22 cellular contexts compared by ENCODE assay signal in genomic region chr4:1669270-1669669, GRCh38. TPM values are rescaled to one million over a fixed set of nuclear protein-coding genes. Genes with fewer than 3 reads are reported as not detected.
DNase-seq lines count a peak whose midpoint lies in the region; ATAC-seq, FAIRE-seq and TF ChIP-seq lines count a peak whose summit lies in the region.
"Had no signal": no experiment of that assay in that cellular context is flagged by ENCODE, and none has a peak within 500 bp of the region (broad histone marks: within the 10 kb centered on the region; RNA-seq: fewer than 3 reads in every experiment).

No MANE protein-coding gene starts in this region.

- no peak overlapping the region for H3K4me3 Mint-ChIP-seq in activated CD4-positive, alpha-beta memory T cell treated with anti-CD3 and anti-CD28 coated beads for 36 hours
- H3K4me3 Mint-ChIP-seq: CD4-positive, CD25-positive, alpha-beta regulatory T cell; CD8-positive, alpha-beta T cell; H9 had no signal

- no peaks in the 10 kb centered on the region for H3K36me3 Mint-ChIP-seq in activated CD4-positive, alpha-beta memory T cell treated with anti-CD3 and anti-CD28 coated beads for 36 hours
- H3K36me3 Mint-ChIP-seq: CD4-positive, CD25-positive, alpha-beta regulatory T cell; CD8-positive, alpha-beta T cell had no signal

- no peak overlapping the region for H2BK120ac ChIP-seq in neuronal stem cell (ENCODE audit: low read depth, low read length)

- ATAC-seq in Right ventricle myocardium inferior (no peak), right cardiac atrium (no peak), HG02884 (IDR thresholded peaks at IDR 0.05; ENCODE audit: unreplicated experiment) (no peak)
- ATAC-seq: A549; CD8-positive, alpha-beta T cell; HCT116 had no signal

- no peak overlapping the region for H2BK12ac ChIP-seq in neuronal stem cell (ENCODE audit: low read length)

- H3K36me3 ChIP-seq in bronchial epithelial cell (ENCODE audit: control insufficient read depth, insufficient read depth, low read length): no peaks in the 10 kb centered on the region
- H3K36me3 ChIP-seq in neuronal stem cell (replicated peaks in 1 of 2; ENCODE audit: control insufficient read depth in 2 of 2, insufficient read depth in 2 of 2, low read length in 2 of 2): no peaks in the 10 kb centered on the region
- H3K36me3 ChIP-seq: BE2C had no signal

- no peaks in the 10 kb centered on the region for H3K4me1 Mint-ChIP-seq in activated CD4-positive, alpha-beta memory T cell treated with anti-CD3 and anti-CD28 coated beads for 36 hours (ENCODE audit: low read depth)
- H3K4me1 Mint-ChIP-seq: CD4-positive, CD25-positive, alpha-beta regulatory T cell had no signal

- DNase-seq in Right ventricle myocardium inferior (ENCODE audit: missing footprints): peak; percentile 40
- DNase-seq in right cardiac atrium: no peak
- no peak for DNase-seq in bronchial epithelial cell (ENCODE audit: low read depth)
- DNase-seq in neuronal stem cell (ENCODE audit: low spot score): no peak
- no peak for DNase-seq in activated CD4-positive, alpha-beta memory T cell treated with anti-CD3 and anti-CD28 coated beads for 36 hours
- DNase-seq: 8988T; ACHN; AML-193; BE2C; Caco-2; CD4-positive, CD25-positive, alpha-beta regulatory T cell; CD8-positive, alpha-beta T cell; DMS153; DND-41; GOT3 had no signal

- H3K4me1 ChIP-seq in right cardiac atrium (ENCODE audit: control insufficient read depth, insufficient read depth, low read length) (no peaks in the 10 kb centered on the region), neuronal stem cell (ENCODE audit: control insufficient read depth in 2 of 2, insufficient read depth in 1 of 2, low read depth in 1 of 2, low read length in 2 of 2) (peaks cover 0 to 2% of the 10 kb centered on the region in 2 donors)
- H3K4me1 ChIP-seq: A549 had no signal

- H4K91ac ChIP-seq in neuronal stem cell (ENCODE audit: low read depth, low read length, poor library complexity): no peak overlapping the region

- H4K8ac ChIP-seq in neuronal stem cell (ENCODE audit: low read depth, low read length): no peak overlapping the region

- no peak overlapping the region for H3K14ac ChIP-seq in neuronal stem cell (ENCODE audit: low read length)

- H3K23ac ChIP-seq in neuronal stem cell (ENCODE audit: low read depth, low read length, poor library complexity): peak overlapping the region; percentile 75

- TF ChIP-seq CTCF in bronchial epithelial cell (IDR thresholded peaks at IDR 0.05; ENCODE audit: insufficient read depth, low read length, severe bottlenecking): no peak

- peak overlapping the region; percentile 25 for H2AK5ac ChIP-seq in neuronal stem cell (ENCODE audit: low read depth, low read length)

- peak overlapping the region; percentile 42 for H3K18ac ChIP-seq in neuronal stem cell (ENCODE audit: low read length)

- H3K27me3 ChIP-seq in right cardiac atrium (ENCODE audit: control insufficient read depth, insufficient read depth) (no peaks in the 10 kb centered on the region), bronchial epithelial cell (ENCODE audit: control insufficient read depth, insufficient read depth, low read length) (no peaks in the 10 kb centered on the region), neuronal stem cell (ENCODE audit: control insufficient read depth in 3 of 3, insufficient read depth in 3 of 3, low read depth in 1 of 3, low read length in 3 of 3) (no peaks in the 10 kb centered on the region)
- H3K27me3 ChIP-seq: BE2C had no signal

- no peak overlapping the region for H3K4me2 ChIP-seq in neuronal stem cell (ENCODE audit: insufficient read depth, low read length, poor library complexity, severe bottlenecking)
- H3K4me2 ChIP-seq: A549 had no signal

- CTCF ChIA-PET in activated CD4-positive, alpha-beta memory T cell treated with anti-CD3 and anti-CD28 coated beads for 36 hours (lab: Charles Lee): no interaction called here

- H2AFZ ChIP-seq in neuronal stem cell (ENCODE audit: low read length): no peak overlapping the region

- H3K4me3 ChIP-seq in right cardiac atrium (ENCODE audit: low read length): no peak overlapping the region
- H3K4me3 ChIP-seq in bronchial epithelial cell (ENCODE audit: low read depth, low read length): no peak overlapping the region
- H3K4me3 ChIP-seq in neuronal stem cell (ENCODE audit: low read length in 2 of 2): no peak overlapping the region
- H3K4me3 ChIP-seq: A549 had no signal

- no peaks in the 10 kb centered on the region for H3K27me3 Mint-ChIP-seq in activated CD4-positive, alpha-beta memory T cell treated with anti-CD3 and anti-CD28 coated beads for 36 hours
- H3K27me3 Mint-ChIP-seq: CD4-positive, CD25-positive, alpha-beta regulatory T cell had no signal

- H3K79me1 ChIP-seq in neuronal stem cell (ENCODE audit: low read depth, low read length): no peaks in the 10 kb centered on the region

- H3K9me3 ChIP-seq in right cardiac atrium (ENCODE audit: control insufficient read depth, low read length) (no peaks in the 10 kb centered on the region), neuronal stem cell (replicated peaks in 1 of 2; ENCODE audit: control insufficient read depth in 2 of 2, insufficient read depth in 1 of 2, low read depth in 1 of 2, low read length in 2 of 2) (no peaks in the 10 kb centered on the region)
- H3K9me3 ChIP-seq: A549, BE2C, Caco-2 had no signal

- no peak overlapping the region for H2BK15ac ChIP-seq in neuronal stem cell (ENCODE audit: low read length)

- intact Hi-C loops in Right ventricle myocardium inferior (cut with DNase I): no loop called here
- intact Hi-C loops in right cardiac atrium (cut with DNase I): no loop called here
- intact Hi-C loops in activated CD4-positive, alpha-beta memory T cell treated with anti-CD3 and anti-CD28 coated beads for 36 hours (cut with micrococcal nuclease): no loop called here

- 87% methylated on average over 12 of the region's 12 CpGs for WGBS in right cardiac atrium
- WGBS in neuronal stem cell (ENCODE audit: extremely low coverage in 2 of 2, insufficient read length in 2 of 2, insufficient replicate concordance in 1 of 2), 2 donors: no CpG with 5 or more reads among the region's 12 CpGs

- POLR2A ChIA-PET in activated CD4-positive, alpha-beta memory T cell treated with anti-CD3 and anti-CD28 coated beads for 36 hours (lab: Charles Lee): no interaction called here

- no peak overlapping the region for H3K4ac ChIP-seq in neuronal stem cell (ENCODE audit: low read length)

- H2BK5ac ChIP-seq in neuronal stem cell (ENCODE audit: low read length): no peak overlapping the region

- no peaks in the 10 kb centered on the region for H3K9me3 Mint-ChIP-seq in activated CD4-positive, alpha-beta memory T cell treated with anti-CD3 and anti-CD28 coated beads for 36 hours
- H3K9me3 Mint-ChIP-seq: CD4-positive, CD25-positive, alpha-beta regulatory T cell; CD8-positive, alpha-beta T cell; H9 had no signal

- H3K27ac ChIP-seq in right cardiac atrium (ENCODE audit: low read length): no peak overlapping the region
- H3K27ac ChIP-seq in neuronal stem cell (replicated peaks; ENCODE audit: low read length): no peak overlapping the region
- H3K27ac ChIP-seq: A549, C4-2B had no signal

- H3K27ac Mint-ChIP-seq in activated CD4-positive, alpha-beta memory T cell treated with anti-CD3 and anti-CD28 coated beads for 36 hours: no peak overlapping the region
- H3K27ac Mint-ChIP-seq: CD4-positive, CD25-positive, alpha-beta regulatory T cell; CD8-positive, alpha-beta T cell; H9 had no signal

- H3K9ac ChIP-seq in neuronal stem cell (ENCODE audit: low read depth, low read length, poor library complexity): peak overlapping the region; percentile 55

- FAIRE-seq in bronchial epithelial cell (lab: Jason Lieb, UNC): peak; percentile 80
- FAIRE-seq: A549, G401.6, GM12892 had no signal

RNA-seq across cellular contexts. Expression of gene FAM53A, which starts 14.8 kb away (rescaled TPM):
- 0.49 TPM for total RNA-seq in Right ventricle myocardium inferior
- total RNA-seq in right cardiac atrium: 1 to 10 TPM; 1.1 to 1.6 (median 1.1) TPM
- 1.4 TPM for polyA plus RNA-seq in right cardiac atrium
- 0.64 and 0.79 TPM in 2 replicates for total RNA-seq in bronchial epithelial cell
- 2.0 TPM for polyA plus RNA-seq in neuronal stem cell (2013, experiment 1 of 2)
- 1.3 TPM for polyA plus RNA-seq in neuronal stem cell (2013, experiment 2 of 2)
- total RNA-seq in activated CD4-positive, alpha-beta memory T cell treated with anti-CD3 and anti-CD28 coated beads for 36 hours: 1 to 10 TPM; 1.3 to 1.4 TPM

RNA-seq across cellular contexts. Expression of gene SLBP, which starts 42.8 kb away (rescaled TPM):
- total RNA-seq in Right ventricle myocardium inferior (13.7 TPM), right cardiac atrium (10 to 100 TPM; 13.4 to 16.1 (median 14.8) TPM), bronchial epithelial cell (55.6 and 62.9 TPM in 2 replicates)
- polyA plus RNA-seq in right cardiac atrium: 12.2 TPM
- polyA plus RNA-seq in neuronal stem cell (2013, experiment 1 of 2): 44.6 TPM
- polyA plus RNA-seq in neuronal stem cell (2013, experiment 2 of 2): 44.5 TPM
- total RNA-seq in activated CD4-positive, alpha-beta memory T cell treated with anti-CD3 and anti-CD28 coated beads for 36 hours: 100 to 1,000 TPM; 103 to 106 TPM

RNA-seq across cellular contexts. Expression of gene TMEM129, which starts 51.9 kb away (rescaled TPM):
- 26.3 TPM for total RNA-seq in Right ventricle myocardium inferior
- 10 to 100 TPM; 43.0 to 59.2 (median 48.0) TPM for total RNA-seq in right cardiac atrium
- polyA plus RNA-seq in right cardiac atrium: 59.1 TPM
- total RNA-seq in bronchial epithelial cell: 20.0 and 34.4 TPM in 2 replicates
- polyA plus RNA-seq in neuronal stem cell (2013, experiment 1 of 2): 28.3 TPM
- 26.4 TPM for polyA plus RNA-seq in neuronal stem cell (2013, experiment 2 of 2)
- total RNA-seq in activated CD4-positive, alpha-beta memory T cell treated with anti-CD3 and anti-CD28 coated beads for 36 hours: 10 to 100 TPM; 16.2 to 18.1 TPM

RNA-seq across cellular contexts. Expression of gene TACC3, which starts 52.1 kb away (rescaled TPM):
- total RNA-seq in Right ventricle myocardium inferior: 7.0 TPM
- total RNA-seq in right cardiac atrium: 10 to 100 TPM in 1 of 4 donors, 1 to 10 TPM in 3; 4.1 to 10.8 (median 6.5) TPM
- polyA plus RNA-seq in right cardiac atrium: 6.3 TPM
- 1.2 and 3.4 TPM in 2 replicates for total RNA-seq in bronchial epithelial cell
- polyA plus RNA-seq in neuronal stem cell (2013, experiment 1 of 2): 110 TPM
- 108 TPM for polyA plus RNA-seq in neuronal stem cell (2013, experiment 2 of 2)
- total RNA-seq in activated CD4-positive, alpha-beta memory T cell treated with anti-CD3 and anti-CD28 coated beads for 36 hours: 100 to 1,000 TPM; 194 to 201 TPM
